In the genomic region with DNA sequence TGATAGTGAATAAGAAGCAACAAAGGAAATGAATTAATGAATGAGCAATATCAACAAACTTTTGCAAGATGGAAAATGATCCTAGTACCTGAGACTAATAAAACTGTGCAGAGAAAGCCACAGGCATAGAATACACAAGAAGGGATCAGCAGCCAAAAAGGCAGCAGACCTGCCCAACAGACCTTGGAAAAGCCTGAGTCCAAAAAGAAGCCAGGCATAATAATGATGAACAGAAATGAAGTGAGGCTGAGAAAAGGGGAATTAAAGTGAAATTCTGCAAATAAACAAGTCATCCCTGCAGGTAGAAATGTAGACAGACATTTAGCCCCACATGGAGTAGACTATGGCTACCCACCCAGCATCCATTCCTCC, we compare ENCODE assay signal across 2 cellular contexts.
TF ChIP-seq lines count a peak whose summit lies in the region.

No MANE protein-coding gene starts in this region.

TF ChIP-seq in SK-N-SH, 30 proteins besides CTCF, POLR2A, EP300 and RAD21 (continued from another document):
- TF ChIP-seq, protein P1, sequence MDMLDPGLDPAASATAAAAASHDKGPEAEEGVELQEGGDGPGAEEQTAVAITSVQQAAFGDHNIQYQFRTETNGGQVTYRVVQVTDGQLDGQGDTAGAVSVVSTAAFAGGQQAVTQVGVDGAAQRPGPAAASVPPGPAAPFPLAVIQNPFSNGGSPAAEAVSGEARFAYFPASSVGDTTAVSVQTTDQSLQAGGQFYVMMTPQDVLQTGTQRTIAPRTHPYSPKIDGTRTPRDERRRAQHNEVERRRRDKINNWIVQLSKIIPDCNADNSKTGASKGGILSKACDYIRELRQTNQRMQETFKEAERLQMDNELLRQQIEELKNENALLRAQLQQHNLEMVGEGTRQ (IDR thresholded peaks at IDR 0.05; ENCODE audit: borderline replicate concordance, low read depth, low read length) = no peak
- TF ChIP-seq RFX5 (IDR thresholded peaks at IDR 0.05; ENCODE audit: low read length) = no peak
- TF ChIP-seq EZH2phosphoT487 (IDR thresholded peaks at IDR 0.05; ENCODE audit: borderline replicate concordance, low read depth) = no peak
- TF ChIP-seq, protein P2, sequence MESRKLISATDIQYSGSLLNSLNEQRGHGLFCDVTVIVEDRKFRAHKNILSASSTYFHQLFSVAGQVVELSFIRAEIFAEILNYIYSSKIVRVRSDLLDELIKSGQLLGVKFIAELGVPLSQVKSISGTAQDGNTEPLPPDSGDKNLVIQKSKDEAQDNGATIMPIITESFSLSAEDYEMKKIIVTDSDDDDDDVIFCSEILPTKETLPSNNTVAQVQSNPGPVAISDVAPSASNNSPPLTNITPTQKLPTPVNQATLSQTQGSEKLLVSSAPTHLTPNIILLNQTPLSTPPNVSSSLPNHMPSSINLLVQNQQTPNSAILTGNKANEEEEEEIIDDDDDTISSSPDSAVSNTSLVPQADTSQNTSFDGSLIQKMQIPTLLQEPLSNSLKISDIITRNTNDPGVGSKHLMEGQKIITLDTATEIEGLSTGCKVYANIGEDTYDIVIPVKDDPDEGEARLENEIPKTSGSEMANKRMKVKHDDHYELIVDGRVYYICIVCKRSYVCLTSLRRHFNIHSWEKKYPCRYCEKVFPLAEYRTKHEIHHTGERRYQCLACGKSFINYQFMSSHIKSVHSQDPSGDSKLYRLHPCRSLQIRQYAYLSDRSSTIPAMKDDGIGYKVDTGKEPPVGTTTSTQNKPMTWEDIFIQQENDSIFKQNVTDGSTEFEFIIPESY (IDR thresholded peaks at IDR 0.05; ENCODE audit: borderline replicate concordance, low read depth) = no peak
- TF ChIP-seq, protein P3, sequence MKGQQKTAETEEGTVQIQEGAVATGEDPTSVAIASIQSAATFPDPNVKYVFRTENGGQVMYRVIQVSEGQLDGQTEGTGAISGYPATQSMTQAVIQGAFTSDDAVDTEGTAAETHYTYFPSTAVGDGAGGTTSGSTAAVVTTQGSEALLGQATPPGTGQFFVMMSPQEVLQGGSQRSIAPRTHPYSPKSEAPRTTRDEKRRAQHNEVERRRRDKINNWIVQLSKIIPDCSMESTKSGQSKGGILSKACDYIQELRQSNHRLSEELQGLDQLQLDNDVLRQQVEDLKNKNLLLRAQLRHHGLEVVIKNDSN (IDR thresholded peaks at IDR 0.05; ENCODE audit: borderline replicate concordance, low read depth) = no peak
- no peak for TF ChIP-seq MEF2A (IDR thresholded peaks at IDR 0.05; ENCODE audit: borderline replicate concordance, low read depth)
- TF ChIP-seq, protein P4, sequence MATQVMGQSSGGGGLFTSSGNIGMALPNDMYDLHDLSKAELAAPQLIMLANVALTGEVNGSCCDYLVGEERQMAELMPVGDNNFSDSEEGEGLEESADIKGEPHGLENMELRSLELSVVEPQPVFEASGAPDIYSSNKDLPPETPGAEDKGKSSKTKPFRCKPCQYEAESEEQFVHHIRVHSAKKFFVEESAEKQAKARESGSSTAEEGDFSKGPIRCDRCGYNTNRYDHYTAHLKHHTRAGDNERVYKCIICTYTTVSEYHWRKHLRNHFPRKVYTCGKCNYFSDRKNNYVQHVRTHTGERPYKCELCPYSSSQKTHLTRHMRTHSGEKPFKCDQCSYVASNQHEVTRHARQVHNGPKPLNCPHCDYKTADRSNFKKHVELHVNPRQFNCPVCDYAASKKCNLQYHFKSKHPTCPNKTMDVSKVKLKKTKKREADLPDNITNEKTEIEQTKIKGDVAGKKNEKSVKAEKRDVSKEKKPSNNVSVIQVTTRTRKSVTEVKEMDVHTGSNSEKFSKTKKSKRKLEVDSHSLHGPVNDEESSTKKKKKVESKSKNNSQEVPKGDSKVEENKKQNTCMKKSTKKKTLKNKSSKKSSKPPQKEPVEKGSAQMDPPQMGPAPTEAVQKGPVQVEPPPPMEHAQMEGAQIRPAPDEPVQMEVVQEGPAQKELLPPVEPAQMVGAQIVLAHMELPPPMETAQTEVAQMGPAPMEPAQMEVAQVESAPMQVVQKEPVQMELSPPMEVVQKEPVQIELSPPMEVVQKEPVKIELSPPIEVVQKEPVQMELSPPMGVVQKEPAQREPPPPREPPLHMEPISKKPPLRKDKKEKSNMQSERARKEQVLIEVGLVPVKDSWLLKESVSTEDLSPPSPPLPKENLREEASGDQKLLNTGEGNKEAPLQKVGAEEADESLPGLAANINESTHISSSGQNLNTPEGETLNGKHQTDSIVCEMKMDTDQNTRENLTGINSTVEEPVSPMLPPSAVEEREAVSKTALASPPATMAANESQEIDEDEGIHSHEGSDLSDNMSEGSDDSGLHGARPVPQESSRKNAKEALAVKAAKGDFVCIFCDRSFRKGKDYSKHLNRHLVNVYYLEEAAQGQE (IDR thresholded peaks at IDR 0.05; ENCODE audit: low read depth, low read length) = no peak

TF ChIP-seq in SK-N-SH treated with all-trans-retinoic acid at 6 μM for 48 hours, 23 proteins besides CTCF, POLR2A, EP300 and RAD21 (continued from another document):
- TF ChIP-seq, protein P5, sequence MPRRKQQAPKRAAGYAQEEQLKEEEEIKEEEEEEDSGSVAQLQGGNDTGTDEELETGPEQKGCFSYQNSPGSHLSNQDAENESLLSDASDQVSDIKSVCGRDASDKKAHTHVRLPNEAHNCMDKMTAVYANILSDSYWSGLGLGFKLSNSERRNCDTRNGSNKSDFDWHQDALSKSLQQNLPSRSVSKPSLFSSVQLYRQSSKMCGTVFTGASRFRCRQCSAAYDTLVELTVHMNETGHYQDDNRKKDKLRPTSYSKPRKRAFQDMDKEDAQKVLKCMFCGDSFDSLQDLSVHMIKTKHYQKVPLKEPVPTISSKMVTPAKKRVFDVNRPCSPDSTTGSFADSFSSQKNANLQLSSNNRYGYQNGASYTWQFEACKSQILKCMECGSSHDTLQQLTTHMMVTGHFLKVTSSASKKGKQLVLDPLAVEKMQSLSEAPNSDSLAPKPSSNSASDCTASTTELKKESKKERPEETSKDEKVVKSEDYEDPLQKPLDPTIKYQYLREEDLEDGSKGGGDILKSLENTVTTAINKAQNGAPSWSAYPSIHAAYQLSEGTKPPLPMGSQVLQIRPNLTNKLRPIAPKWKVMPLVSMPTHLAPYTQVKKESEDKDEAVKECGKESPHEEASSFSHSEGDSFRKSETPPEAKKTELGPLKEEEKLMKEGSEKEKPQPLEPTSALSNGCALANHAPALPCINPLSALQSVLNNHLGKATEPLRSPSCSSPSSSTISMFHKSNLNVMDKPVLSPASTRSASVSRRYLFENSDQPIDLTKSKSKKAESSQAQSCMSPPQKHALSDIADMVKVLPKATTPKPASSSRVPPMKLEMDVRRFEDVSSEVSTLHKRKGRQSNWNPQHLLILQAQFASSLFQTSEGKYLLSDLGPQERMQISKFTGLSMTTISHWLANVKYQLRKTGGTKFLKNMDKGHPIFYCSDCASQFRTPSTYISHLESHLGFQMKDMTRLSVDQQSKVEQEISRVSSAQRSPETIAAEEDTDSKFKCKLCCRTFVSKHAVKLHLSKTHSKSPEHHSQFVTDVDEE (CRISPR knock-in tag; IDR thresholded peaks at IDR 0.05) = no peak
- TF ChIP-seq, protein P6, sequence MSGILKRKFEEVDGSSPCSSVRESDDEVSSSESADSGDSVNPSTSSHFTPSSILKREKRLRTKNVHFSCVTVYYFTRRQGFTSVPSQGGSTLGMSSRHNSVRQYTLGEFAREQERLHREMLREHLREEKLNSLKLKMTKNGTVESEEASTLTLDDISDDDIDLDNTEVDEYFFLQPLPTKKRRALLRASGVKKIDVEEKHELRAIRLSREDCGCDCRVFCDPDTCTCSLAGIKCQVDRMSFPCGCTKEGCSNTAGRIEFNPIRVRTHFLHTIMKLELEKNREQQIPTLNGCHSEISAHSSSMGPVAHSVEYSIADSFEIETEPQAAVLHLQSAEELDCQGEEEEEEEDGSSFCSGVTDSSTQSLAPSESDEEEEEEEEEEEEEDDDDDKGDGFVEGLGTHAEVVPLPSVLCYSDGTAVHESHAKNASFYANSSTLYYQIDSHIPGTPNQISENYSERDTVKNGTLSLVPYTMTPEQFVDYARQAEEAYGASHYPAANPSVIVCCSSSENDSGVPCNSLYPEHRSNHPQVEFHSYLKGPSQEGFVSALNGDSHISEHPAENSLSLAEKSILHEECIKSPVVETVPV (CRISPR knock-in tag; IDR thresholded peaks at IDR 0.05) = no peak
- TF ChIP-seq RARB (CRISPR knock-in tag; IDR thresholded peaks at IDR 0.05) (no peak), ZNF8 (CRISPR knock-in tag; IDR thresholded peaks at IDR 0.05) (no peak)
- TF ChIP-seq, protein P7, sequence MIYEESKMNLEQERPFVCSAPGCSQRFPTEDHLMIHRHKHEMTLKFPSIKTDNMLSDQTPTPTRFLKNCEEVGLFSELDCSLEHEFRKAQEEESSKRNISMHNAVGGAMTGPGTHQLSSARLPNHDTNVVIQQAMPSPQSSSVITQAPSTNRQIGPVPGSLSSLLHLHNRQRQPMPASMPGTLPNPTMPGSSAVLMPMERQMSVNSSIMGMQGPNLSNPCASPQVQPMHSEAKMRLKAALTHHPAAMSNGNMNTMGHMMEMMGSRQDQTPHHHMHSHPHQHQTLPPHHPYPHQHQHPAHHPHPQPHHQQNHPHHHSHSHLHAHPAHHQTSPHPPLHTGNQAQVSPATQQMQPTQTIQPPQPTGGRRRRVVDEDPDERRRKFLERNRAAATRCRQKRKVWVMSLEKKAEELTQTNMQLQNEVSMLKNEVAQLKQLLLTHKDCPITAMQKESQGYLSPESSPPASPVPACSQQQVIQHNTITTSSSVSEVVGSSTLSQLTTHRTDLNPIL (CRISPR knock-in tag; IDR thresholded peaks at IDR 0.05; ENCODE audit: low read depth) = no peak
